9 cellular contexts compared by ENCODE assay signal in the genomic region with DNA sequence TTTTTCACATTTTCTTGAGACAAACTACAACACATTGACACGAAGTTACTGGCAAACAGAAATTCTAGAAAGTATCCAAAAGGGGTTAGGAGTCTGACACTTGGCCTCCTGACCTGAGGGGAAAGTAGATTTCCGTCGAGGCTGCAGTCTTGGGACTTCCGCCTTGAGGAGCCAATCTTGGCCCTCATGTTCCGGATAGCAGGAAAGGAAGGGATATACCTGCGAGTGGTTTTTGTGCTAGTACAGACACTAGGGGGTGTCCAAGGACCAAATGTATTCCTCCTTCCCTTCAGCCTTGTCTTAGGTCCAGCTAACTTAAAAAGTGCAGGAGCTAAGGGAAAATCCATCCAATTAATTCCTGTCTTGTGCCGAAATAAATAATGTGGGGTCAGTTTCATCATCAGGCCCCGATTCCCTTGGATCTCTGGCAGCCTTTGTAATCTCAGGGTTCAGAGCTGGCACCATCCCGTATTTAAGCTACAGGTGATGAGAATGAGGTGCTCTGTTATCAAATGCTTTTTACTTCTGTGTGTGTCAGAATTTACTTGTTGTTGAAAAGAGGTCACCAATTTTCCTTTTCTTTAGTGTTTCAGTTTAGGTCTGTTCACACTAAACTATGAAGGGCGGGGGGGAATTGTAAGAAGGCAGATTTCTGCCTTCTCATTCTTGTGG.
DNase-seq lines count a peak whose midpoint lies in the region; ATAC-seq, FAIRE-seq and TF ChIP-seq lines count a peak whose summit lies in the region.
"Had no signal": no experiment of that assay in that cellular context is flagged by ENCODE, and none has a peak within 500 bp of the region (broad histone marks: within the 10 kb centered on the region; RNA-seq: fewer than 3 reads in every experiment).

No MANE protein-coding gene starts in this region.

- intact Hi-C loops in K562 (cut with micrococcal nuclease) (loop anchor here (1.0 to 10.0 kb wide), 7 partner anchors 95 to 1583 kb away; no protein-coding TSS in a partner anchor), kidney (cut with DNase I) (no loop called here), transverse colon (cut with DNase I; ENCODE audit: low total_unique reads) (no loop called here)

- no peaks in the 10 kb centered on the region for H3K9me1 ChIP-seq in K562 (ENCODE audit: control insufficient read depth, insufficient read depth, low read length)

- POLR2A ChIA-PET in K562 (lab: Yijun Ruan, JAX): interaction anchor here (1.0 kb wide), 1 partner anchor 146 kb away, joined by 3 read pairs; no protein-coding TSS in a partner anchor

- no peaks in the 10 kb centered on the region for H3K36me3 ChIP-seq in K562 (ENCODE audit: control insufficient read depth, insufficient read depth, low read length)
- H3K36me3 ChIP-seq in kidney (ENCODE audit: control insufficient read depth in 1 of 2, insufficient read depth in 2 of 2, low read length in 2 of 2): no peaks in the 10 kb centered on the region
- H3K36me3 ChIP-seq in transverse colon: no peaks in the 10 kb centered on the region

- TF ChIP-seq CTCF in K562 (IDR thresholded peaks at IDR 0.05 in 2 of 3, conservative IDR thresholded peaks at IDR 0.05 in 1 of 3; ENCODE audit: insufficient read depth in 2 of 3, low read depth in 1 of 3, low read length in 3 of 3): peak; percentile 74 to 82 (median 76)
- peak; percentile 41 for TF ChIP-seq CTCF in kidney (IDR thresholded peaks at IDR 0.05; ENCODE audit: borderline replicate concordance, extremely low read depth, insufficient read depth)
- peak; percentile 37 to 46 (median 44) for TF ChIP-seq CTCF in transverse colon (IDR thresholded peaks at IDR 0.05)

- no peaks in the 10 kb centered on the region for H3K79me2 ChIP-seq in K562 (ENCODE audit: control insufficient read depth, insufficient read depth, low read length)

- peak; percentile 8 for DNase-seq in activated CD4-positive, alpha-beta T cell treated with anti-CD3 and anti-CD28 coated beads for 48 hours
- no peak for DNase-seq in activated CD4-positive, alpha-beta T cell treated with anti-CD3 and anti-CD28 coated beads, Interleukin-2, amount 50 U/mL, for 1 hour
- DNase-seq in HT-29 (ENCODE audit: low spot score) (peak; percentile 78), NCI-H82 (lab: John Stamatoyannopoulos, UW) (peak; percentile 92), K562 (ENCODE audit: extremely low read depth in 1 of 4, low spot score in 3 of 4) (peak; percentile 46 to 85 (median 60)), kidney (no peak), transverse colon (peak; percentile 30)

- TF ChIP-seq EP300 in K562 (IDR thresholded peaks at IDR 0.05; ENCODE audit: low read length): no peak
- no peak for TF ChIP-seq EP300 in transverse colon (IDR thresholded peaks at IDR 0.05; ENCODE audit: low read depth)

- H3K9me3 ChIP-seq in K562 (replicated peaks; ENCODE audit: control insufficient read depth, insufficient read depth, low read depth, low read length) (no peaks in the 10 kb centered on the region), kidney (ENCODE audit: control insufficient read depth in 1 of 2, low read length in 2 of 2) (no peaks in the 10 kb centered on the region), transverse colon (no peaks in the 10 kb centered on the region)

- in situ Hi-C loops in K562 (cut with MboI) (no loop called here), transverse colon (cut with MboI; ENCODE audit: low pct_ligation_motif_present in 1 of 4, low pct_unique_long_range_greater_than_20kb in 1 of 4, low sequenced_read_pairs in 3 of 4) (no loop called here)

- CTCF ChIA-PET in K562 (lab: Yijun Ruan, JAX; ENCODE audit: low intra/inter-chr PET ratio): interaction anchor here (1.2 to 1.4 kb wide), 2 partner anchors 110 to 320 kb away, joined by 3 to 4 read pairs; no protein-coding TSS in a partner anchor

- peak; percentile 93 to 96 for TF ChIP-seq RAD21 in K562 (CRISPR knock-in tag; conservative IDR thresholded peaks at IDR 0.05 in 1 of 2, IDR thresholded peaks at IDR 0.05 in 1 of 2)

- H3K4me2 ChIP-seq in K562 (ENCODE audit: insufficient read depth, low read length): no peak overlapping the region

- H4K20me1 ChIP-seq in K562 (replicated peaks; ENCODE audit: control insufficient read depth, insufficient read depth, low read length): no peaks in the 10 kb centered on the region

- H3K27me3 ChIP-seq in K562 (ENCODE audit: control insufficient read depth in 2 of 2, insufficient read depth in 2 of 2, low read length in 2 of 2): no peaks in the 10 kb centered on the region
- H3K27me3 ChIP-seq in transverse colon: no peaks in the 10 kb centered on the region

- no peak overlapping the region for H3K4me3 ChIP-seq in K562
- H3K4me3 ChIP-seq in kidney (ENCODE audit: low read length in 2 of 2): no peak overlapping the region
- H3K4me3 ChIP-seq in transverse colon: no peak overlapping the region

- peak overlapping the region; percentile 94 for H2AFZ ChIP-seq in K562 (ENCODE audit: low read depth, low read length)

- TF ChIP-seq POLR2A in K562 (conservative IDR thresholded peaks at IDR 0.05) (no peak), transverse colon (IDR thresholded peaks at IDR 0.05) (no peak)

- no TSS peak for BruUV-seq in K562 (replicated peaks; lab: Mats Ljungman, UMichigan)

- H3K9ac ChIP-seq in K562 (ENCODE audit: insufficient read depth in 1 of 2, low read depth in 2 of 2, low read length in 2 of 2): no peak overlapping the region
- no peak overlapping the region for H3K9ac ChIP-seq in kidney (ENCODE audit: low read length in 2 of 2)

- peaks cover 0 to 3% of the 10 kb centered on the region in 2 experiments; a peak in 1 of 5 replicates for H3K4me1 ChIP-seq in K562 (replicated peaks in 1 of 2; ENCODE audit: control insufficient read depth in 2 of 2, insufficient read depth in 2 of 2, low read length in 2 of 2)
- no peaks in the 10 kb centered on the region for H3K4me1 ChIP-seq in kidney (ENCODE audit: control insufficient read depth in 1 of 2, insufficient read depth in 1 of 2, low read depth in 1 of 2, low read length in 2 of 2)
- no peaks in the 10 kb centered on the region for H3K4me1 ChIP-seq in transverse colon

- H3K27ac ChIP-seq in K562 (ENCODE audit: extremely low read depth, low read depth, low read length) (no peak overlapping the region; the same call in 2 of the 3 replicates), kidney (ENCODE audit: low read depth in 2 of 2, low read length in 2 of 2) (no peak overlapping the region), transverse colon (no peak overlapping the region)

- peak; percentile 93 for FAIRE-seq in K562 (lab: Jason Lieb, UNC)
- no peak for FAIRE-seq in kidney (lab: Jason Lieb, UNC)
- FAIRE-seq: endometrium had no signal

- ATAC-seq in GM21619 (IDR thresholded peaks at IDR 0.05; ENCODE audit: unreplicated experiment) (peak; percentile 90), K562 (peak; percentile 99)

- 17% methylated on average over 10 of the region's 10 CpGs for WGBS in K562 (ENCODE audit: insufficient coverage, low coverage, missing lambda C conversion rate)
- 26 to 29% methylated on average over 6 to 10 of the region's 10 CpGs for WGBS in transverse colon (ENCODE audit: low coverage in 1 of 2), 2 donors

TF ChIP-seq in K562, 482 proteins besides CTCF, POLR2A, EP300 and RAD21 (continues in another document):
- TF ChIP-seq ZNF507 (tag; conservative IDR thresholded peaks at IDR 0.05): no peak
- TF ChIP-seq, protein P1, sequence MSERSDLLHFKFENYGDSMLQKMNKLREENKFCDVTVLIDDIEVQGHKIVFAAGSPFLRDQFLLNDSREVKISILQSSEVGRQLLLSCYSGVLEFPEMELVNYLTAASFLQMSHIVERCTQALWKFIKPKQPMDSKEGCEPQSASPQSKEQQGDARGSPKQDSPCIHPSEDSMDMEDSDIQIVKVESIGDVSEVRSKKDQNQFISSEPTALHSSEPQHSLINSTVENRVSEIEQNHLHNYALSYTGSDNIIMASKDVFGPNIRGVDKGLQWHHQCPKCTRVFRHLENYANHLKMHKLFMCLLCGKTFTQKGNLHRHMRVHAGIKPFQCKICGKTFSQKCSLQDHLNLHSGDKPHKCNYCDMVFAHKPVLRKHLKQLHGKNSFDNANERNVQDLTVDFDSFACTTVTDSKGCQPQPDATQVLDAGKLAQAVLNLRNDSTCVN (CRISPR knock-in tag; IDR thresholded peaks at IDR 0.05): no peak

Comparison
In these comparisons a context has a peak if more than half of its experiments do, and no peak if none do; other contexts are left out.
1. DNase-seq: peak in activated CD4-positive, alpha-beta T cell treated with anti-CD3 and anti-CD28 coated beads for 48 hours (single experiment), HT-29 (single experiment), NCI-H82 (single experiment), K562 (4 of 4) and transverse colon (single experiment); none in activated CD4-positive, alpha-beta T cell treated with anti-CD3 and anti-CD28 coated beads, Interleukin-2, amount 50 U/mL, for 1 hour (single experiment) and kidney (single experiment).
2. Peak in every context shown above with its lines, with median percentiles within 50 percentile points of each other: CTCF ChIP-seq.